ENCODE assay signal across 1 cellular context in genomic region chr6:73309784-73310502, GRCh38.
A peak's percentile ranks its signal among the peaks of the same experiment; 100 is the strongest.
TF ChIP-seq lines count a peak whose summit lies in the region.

No MANE protein-coding gene starts in this region.

TF ChIP-seq in WTC11, 78 proteins besides CTCF, POLR2A, EP300 and RAD21 (continued from another document):
- peak; percentile 76; the same call in 1 of the 2 replicates for TF ChIP-seq TEAD1 (CRISPR knock-in tag; IDR thresholded peaks at IDR 0.05)
- TF ChIP-seq SP1 (CRISPR knock-in tag; conservative IDR thresholded peaks at IDR 0.05) = peak; percentile 55; the same call in 1 of the 2 replicates
- TF ChIP-seq USF2 (CRISPR knock-in tag; IDR thresholded peaks at IDR 0.05) = no peak
- peak; percentile 77 for TF ChIP-seq MAX (CRISPR knock-in tag; IDR thresholded peaks at IDR 0.05)
- TF ChIP-seq SOX15 (CRISPR knock-in tag; IDR thresholded peaks at IDR 0.05) = no peak
- TF ChIP-seq PREB (CRISPR knock-in tag; IDR thresholded peaks at IDR 0.05; ENCODE audit: borderline replicate concordance) = no peak; the same call in 1 of the 2 replicates
- TF ChIP-seq MYBL2 (CRISPR knock-in tag; IDR thresholded peaks at IDR 0.05) = peak; percentile 49; the same call in 1 of the 2 replicates
- no peak for TF ChIP-seq ZNF425 (CRISPR knock-in tag; conservative IDR thresholded peaks at IDR 0.05)
- 0 out of 2 replicates have a peak, but pooled peaks have one; percentile 70 for TF ChIP-seq IRF1 (CRISPR knock-in tag; IDR thresholded peaks at IDR 0.05)
- TF ChIP-seq ETV6 (CRISPR knock-in tag; IDR thresholded peaks at IDR 0.05) = no peak; the same call in 1 of the 2 replicates
- TF ChIP-seq ZNF138 (CRISPR knock-in tag; conservative IDR thresholded peaks at IDR 0.05) = no peak
- peak; percentile 95; the same call in 1 of the 2 replicates for TF ChIP-seq KAT7 (CRISPR knock-in tag; IDR thresholded peaks at IDR 0.05; ENCODE audit: borderline replicate concordance)
- TF ChIP-seq FOXP1 (CRISPR knock-in tag; IDR thresholded peaks at IDR 0.05; ENCODE audit: borderline replicate concordance) = peak; percentile 62; the same call in 1 of the 2 replicates
- TF ChIP-seq ZBTB21 (CRISPR knock-in tag; IDR thresholded peaks at IDR 0.05; ENCODE audit: borderline replicate concordance) = no peak
- no peak; the same call in 1 of the 2 replicates for TF ChIP-seq NFE2L1 (CRISPR knock-in tag; IDR thresholded peaks at IDR 0.05)
- TF ChIP-seq, protein P1, sequence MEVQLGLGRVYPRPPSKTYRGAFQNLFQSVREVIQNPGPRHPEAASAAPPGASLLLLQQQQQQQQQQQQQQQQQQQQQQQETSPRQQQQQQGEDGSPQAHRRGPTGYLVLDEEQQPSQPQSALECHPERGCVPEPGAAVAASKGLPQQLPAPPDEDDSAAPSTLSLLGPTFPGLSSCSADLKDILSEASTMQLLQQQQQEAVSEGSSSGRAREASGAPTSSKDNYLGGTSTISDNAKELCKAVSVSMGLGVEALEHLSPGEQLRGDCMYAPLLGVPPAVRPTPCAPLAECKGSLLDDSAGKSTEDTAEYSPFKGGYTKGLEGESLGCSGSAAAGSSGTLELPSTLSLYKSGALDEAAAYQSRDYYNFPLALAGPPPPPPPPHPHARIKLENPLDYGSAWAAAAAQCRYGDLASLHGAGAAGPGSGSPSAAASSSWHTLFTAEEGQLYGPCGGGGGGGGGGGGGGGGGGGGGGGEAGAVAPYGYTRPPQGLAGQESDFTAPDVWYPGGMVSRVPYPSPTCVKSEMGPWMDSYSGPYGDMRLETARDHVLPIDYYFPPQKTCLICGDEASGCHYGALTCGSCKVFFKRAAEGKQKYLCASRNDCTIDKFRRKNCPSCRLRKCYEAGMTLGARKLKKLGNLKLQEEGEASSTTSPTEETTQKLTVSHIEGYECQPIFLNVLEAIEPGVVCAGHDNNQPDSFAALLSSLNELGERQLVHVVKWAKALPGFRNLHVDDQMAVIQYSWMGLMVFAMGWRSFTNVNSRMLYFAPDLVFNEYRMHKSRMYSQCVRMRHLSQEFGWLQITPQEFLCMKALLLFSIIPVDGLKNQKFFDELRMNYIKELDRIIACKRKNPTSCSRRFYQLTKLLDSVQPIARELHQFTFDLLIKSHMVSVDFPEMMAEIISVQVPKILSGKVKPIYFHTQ (CRISPR knock-in tag; IDR thresholded peaks at IDR 0.05) = no peak
- TF ChIP-seq NR2C2 (CRISPR knock-in tag; IDR thresholded peaks at IDR 0.05) = no peak
- no peak for TF ChIP-seq ZNF416 (CRISPR knock-in tag; IDR thresholded peaks at IDR 0.05)
- TF ChIP-seq E2F4 (CRISPR knock-in tag; IDR thresholded peaks at IDR 0.05; ENCODE audit: borderline replicate concordance, low read depth) = no peak
- no peak for TF ChIP-seq CBFB (CRISPR knock-in tag; IDR thresholded peaks at IDR 0.05; ENCODE audit: low read depth)
- peak; percentile 71 for TF ChIP-seq ZNF281 (CRISPR knock-in tag; IDR thresholded peaks at IDR 0.05)
- TF ChIP-seq HMGA2 (CRISPR knock-in tag; IDR thresholded peaks at IDR 0.05) = no peak
- TF ChIP-seq GRHL2 (CRISPR knock-in tag; IDR thresholded peaks at IDR 0.05; ENCODE audit: insufficient replicate concordance, severe bottlenecking) = no peak
- peak; percentile 72; the same call in 1 of the 2 replicates for TF ChIP-seq SMAD3 (CRISPR knock-in tag; IDR thresholded peaks at IDR 0.05; ENCODE audit: borderline replicate concordance)
- TF ChIP-seq, protein P2, sequence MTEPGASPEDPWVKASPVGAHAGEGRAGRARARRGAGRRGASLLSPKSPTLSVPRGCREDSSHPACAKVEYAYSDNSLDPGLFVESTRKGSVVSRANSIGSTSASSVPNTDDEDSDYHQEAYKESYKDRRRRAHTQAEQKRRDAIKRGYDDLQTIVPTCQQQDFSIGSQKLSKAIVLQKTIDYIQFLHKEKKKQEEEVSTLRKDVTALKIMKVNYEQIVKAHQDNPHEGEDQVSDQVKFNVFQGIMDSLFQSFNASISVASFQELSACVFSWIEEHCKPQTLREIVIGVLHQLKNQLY (CRISPR knock-in tag; IDR thresholded peaks at IDR 0.05) = no peak; the same call in 1 of the 2 replicates
- TF ChIP-seq, protein P3, sequence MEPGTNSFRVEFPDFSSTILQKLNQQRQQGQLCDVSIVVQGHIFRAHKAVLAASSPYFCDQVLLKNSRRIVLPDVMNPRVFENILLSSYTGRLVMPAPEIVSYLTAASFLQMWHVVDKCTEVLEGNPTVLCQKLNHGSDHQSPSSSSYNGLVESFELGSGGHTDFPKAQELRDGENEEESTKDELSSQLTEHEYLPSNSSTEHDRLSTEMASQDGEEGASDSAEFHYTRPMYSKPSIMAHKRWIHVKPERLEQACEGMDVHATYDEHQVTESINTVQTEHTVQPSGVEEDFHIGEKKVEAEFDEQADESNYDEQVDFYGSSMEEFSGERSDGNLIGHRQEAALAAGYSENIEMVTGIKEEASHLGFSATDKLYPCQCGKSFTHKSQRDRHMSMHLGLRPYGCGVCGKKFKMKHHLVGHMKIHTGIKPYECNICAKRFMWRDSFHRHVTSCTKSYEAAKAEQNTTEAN (CRISPR knock-in tag; IDR thresholded peaks at IDR 0.05) = peak; percentile 97
- TF ChIP-seq ZNF317 (CRISPR knock-in tag; IDR thresholded peaks at IDR 0.05; ENCODE audit: borderline replicate concordance, low read depth) = 0 out of 2 replicates have a peak, but pooled peaks have one; percentile 20
- 0 out of 2 replicates have a peak, but pooled peaks have one; percentile 65 for TF ChIP-seq TCF7 (CRISPR knock-in tag; IDR thresholded peaks at IDR 0.05; ENCODE audit: low read depth)
- TF ChIP-seq ZNF512 (CRISPR knock-in tag; IDR thresholded peaks at IDR 0.05; ENCODE audit: borderline replicate concordance) = no peak
